In genomic region chr6:148064406-148065134, GRCh38 we compare ENCODE assay signal across 17 cellular contexts.
A peak's percentile ranks its signal among the peaks of the same experiment; 100 is the strongest.
DNase-seq lines count a peak whose midpoint lies in the region; ATAC-seq and TF ChIP-seq lines count a peak whose summit lies in the region.
"Had no signal": no experiment of that assay in that cellular context is flagged by ENCODE, and none has a peak within 500 bp of the region (broad histone marks: within the 10 kb centered on the region; RNA-seq: fewer than 3 reads in every experiment).

No MANE protein-coding gene starts in this region.

- H3K27ac Mint-ChIP-seq in activated CD4-positive, alpha-beta T cell treated with anti-CD3 and anti-CD28 coated beads for 36 hours, result no peak overlapping the region
- H3K27ac Mint-ChIP-seq in activated naive CD8-positive, alpha-beta T cell treated with anti-CD3 and anti-CD28 coated beads for 36 hours, result no peak overlapping the region
- H3K27ac Mint-ChIP-seq: activated CD8-positive, alpha-beta T cell treated with anti-CD3 and anti-CD28 coated beads for 36 hours had no signal

- CTCF ChIA-PET in activated CD4-positive, alpha-beta T cell treated with anti-CD3 and anti-CD28 coated beads for 36 hours (lab: Charles Lee), result no interaction called here

- H3K4me3 ChIP-seq in adipocyte (ENCODE audit: low read length) (no peak overlapping the region), kidney epithelial cell (ENCODE audit: low read depth, low read length) (no peak overlapping the region)
- H3K4me3 ChIP-seq: HAP-1, heart right ventricle, lung, PC-9, transverse colon had no signal

- peaks cover 9% of the 10 kb centered on the region for H3K9me3 Mint-ChIP-seq in activated CD4-positive, alpha-beta T cell treated with anti-CD3 and anti-CD28 coated beads for 36 hours (ENCODE audit: low read depth)
- peaks cover 7% of the 10 kb centered on the region for H3K9me3 Mint-ChIP-seq in activated naive CD8-positive, alpha-beta T cell treated with anti-CD3 and anti-CD28 coated beads for 36 hours
- H3K9me3 Mint-ChIP-seq: activated CD8-positive, alpha-beta T cell treated with anti-CD3 and anti-CD28 coated beads for 36 hours had no signal

- no peak overlapping the region for H3K4me3 Mint-ChIP-seq in activated CD4-positive, alpha-beta T cell treated with anti-CD3 and anti-CD28 coated beads for 36 hours
- no peak overlapping the region for H3K4me3 Mint-ChIP-seq in activated naive CD8-positive, alpha-beta T cell treated with anti-CD3 and anti-CD28 coated beads for 36 hours
- H3K4me3 Mint-ChIP-seq: activated CD8-positive, alpha-beta T cell treated with anti-CD3 and anti-CD28 coated beads for 36 hours had no signal

- peaks cover 6% of the 10 kb centered on the region for H3K27me3 Mint-ChIP-seq in activated CD4-positive, alpha-beta T cell treated with anti-CD3 and anti-CD28 coated beads for 36 hours
- no peaks in the 10 kb centered on the region for H3K27me3 Mint-ChIP-seq in activated naive CD8-positive, alpha-beta T cell treated with anti-CD3 and anti-CD28 coated beads for 36 hours
- H3K27me3 Mint-ChIP-seq: activated CD8-positive, alpha-beta T cell treated with anti-CD3 and anti-CD28 coated beads for 36 hours had no signal

- DNase-seq in A172 (ENCODE audit: low spot score) (peak; percentile 62), HCEC 1CT (peak; percentile 53), adipocyte (ENCODE audit: low read depth) (peak; percentile 62), kidney epithelial cell (ENCODE audit: low read depth) (peak; percentile 14), 8988T (no peak)
- no peak for DNase-seq in activated CD4-positive, alpha-beta T cell treated with anti-CD3 and anti-CD28 coated beads for 36 hours
- no peak for DNase-seq in activated naive CD8-positive, alpha-beta T cell treated with anti-CD3 and anti-CD28 coated beads for 36 hours
- DNase-seq: activated CD8-positive, alpha-beta T cell treated with anti-CD3 and anti-CD28 coated beads for 36 hours; activated gamma-delta T cell; DMS79 treated with DMSO at 0.1 percent for 48 hours; NCI-H446 treated with DMSO at 0.1 percent for 48 hours; transverse colon had no signal

- H3K36me3 Mint-ChIP-seq in activated CD4-positive, alpha-beta T cell treated with anti-CD3 and anti-CD28 coated beads for 36 hours (ENCODE audit: low read depth), result no peaks in the 10 kb centered on the region
- H3K36me3 Mint-ChIP-seq in activated naive CD8-positive, alpha-beta T cell treated with anti-CD3 and anti-CD28 coated beads for 36 hours, result peaks cover 2% of the 10 kb centered on the region

- H3K9me3 ChIP-seq in adipocyte (ENCODE audit: control insufficient read depth, low read length), result no peaks in the 10 kb centered on the region
- H3K9me3 ChIP-seq: HAP-1 had no signal

- no peak for TF ChIP-seq CTCF in kidney epithelial cell (IDR thresholded peaks at IDR 0.05; ENCODE audit: insufficient read depth, low read length, poor library complexity, severe bottlenecking)

- no peaks in the 10 kb centered on the region for H3K4me1 ChIP-seq in adipocyte (ENCODE audit: control insufficient read depth, insufficient read depth, low read length)
- H3K4me1 ChIP-seq: HAP-1, heart right ventricle, transverse colon had no signal

- H3K27me3 ChIP-seq in adipocyte (replicated peaks; ENCODE audit: control insufficient read depth, insufficient read depth, low read length), result no peaks in the 10 kb centered on the region
- no peaks in the 10 kb centered on the region for H3K27me3 ChIP-seq in kidney epithelial cell (ENCODE audit: control insufficient read depth, insufficient read depth, low read length)
- H3K27me3 ChIP-seq: transverse colon had no signal

- no peaks in the 10 kb centered on the region for H3K4me1 Mint-ChIP-seq in activated CD4-positive, alpha-beta T cell treated with anti-CD3 and anti-CD28 coated beads for 36 hours
- H3K4me1 Mint-ChIP-seq in activated naive CD8-positive, alpha-beta T cell treated with anti-CD3 and anti-CD28 coated beads for 36 hours, result no peaks in the 10 kb centered on the region

- no peak for ATAC-seq in activated CD4-positive, alpha-beta T cell treated with anti-CD3 and anti-CD28 coated beads for 36 hours
- no peak for ATAC-seq in GM21367 (IDR thresholded peaks at IDR 0.05; ENCODE audit: unreplicated experiment)
- ATAC-seq: activated CD8-positive, alpha-beta T cell treated with anti-CD3 and anti-CD28 coated beads for 36 hours; heart right ventricle had no signal

- intact Hi-C loops in activated CD4-positive, alpha-beta T cell treated with anti-CD3 and anti-CD28 coated beads for 36 hours (cut with DNase I, micrococcal nuclease), result no loop called here

- no peak overlapping the region for H3K9ac ChIP-seq in adipocyte (ENCODE audit: low read length)

- H3K36me3 ChIP-seq in adipocyte (ENCODE audit: control insufficient read depth, insufficient read depth, low read length, severe bottlenecking), result no peaks in the 10 kb centered on the region
- no peaks in the 10 kb centered on the region for H3K36me3 ChIP-seq in kidney epithelial cell (ENCODE audit: control insufficient read depth, insufficient read depth, low read length)
- H3K36me3 ChIP-seq: HAP-1, heart right ventricle, transverse colon had no signal

- POLR2A ChIA-PET in activated CD4-positive, alpha-beta T cell treated with anti-CD3 and anti-CD28 coated beads for 36 hours (lab: Charles Lee), result no interaction called here

Comparison
In these comparisons a context has a peak if more than half of its experiments do, and no peak if none do; other contexts are left out.
1. DNase-seq: peak in A172 (single experiment), HCEC 1CT (single experiment), adipocyte (single experiment) and kidney epithelial cell (single experiment); none in activated CD4-positive, alpha-beta T cell treated with anti-CD3 and anti-CD28 coated beads for 36 hours (single experiment), activated naive CD8-positive, alpha-beta T cell treated with anti-CD3 and anti-CD28 coated beads for 36 hours (single experiment) and 8988T (single experiment).